In genomic region chr5:101346447-101346846, GRCh38 we compare ENCODE assay signal across 19 cellular contexts.
DNase-seq lines count a peak whose midpoint lies in the region; ATAC-seq, FAIRE-seq and TF ChIP-seq lines count a peak whose summit lies in the region.
"Had no signal": no experiment of that assay in that cellular context is flagged by ENCODE, and none has a peak within 500 bp of the region (broad histone marks: within the 10 kb centered on the region; RNA-seq: fewer than 3 reads in every experiment).

No MANE protein-coding gene starts in this region.

- H3K36me3 Mint-ChIP-seq in endothelial cell (ENCODE audit: low read depth, unreplicated experiment) = peaks cover 3% of the 10 kb centered on the region

- H3K27ac Mint-ChIP-seq in endothelial cell (ENCODE audit: unreplicated experiment) = no peak overlapping the region
- H3K27ac Mint-ChIP-seq: B cell; CD4-positive, alpha-beta T cell had no signal

- DNase-seq in bronchial epithelial cell (ENCODE audit: low read depth) (no peak), NOMO-1 treated with DMSO at 0.1 percent for 48 hours (lab: John Stamatoyannopoulos, UW; ENCODE audit: unreplicated experiment) (no peak), COLO829 (ENCODE audit: low spot score) (no peak), endothelial cell (ENCODE audit: low spot score) (no peak)
- DNase-seq: ACHN; C1 segment of cervical spinal cord; CD4-positive, alpha-beta T cell; DMS79; EL; Kasumi-1 had no signal

- no peaks in the 10 kb centered on the region for H3K27me3 Mint-ChIP-seq in endothelial cell (ENCODE audit: unreplicated experiment)
- H3K27me3 Mint-ChIP-seq: B cell; CD4-positive, alpha-beta T cell had no signal

- H3K4me3 ChIP-seq in bronchial epithelial cell (ENCODE audit: low read depth, low read length) = no peak overlapping the region
- H3K4me3 ChIP-seq: HAP-1 had no signal

- no peaks in the 10 kb centered on the region for H3K27me3 ChIP-seq in bronchial epithelial cell (ENCODE audit: control insufficient read depth, insufficient read depth, low read length)

- H3K4me1 Mint-ChIP-seq in endothelial cell (ENCODE audit: unreplicated experiment) = no peaks in the 10 kb centered on the region
- H3K4me1 Mint-ChIP-seq: B cell had no signal

- H3K36me3 ChIP-seq in bronchial epithelial cell (ENCODE audit: control insufficient read depth, insufficient read depth, low read length) = no peaks in the 10 kb centered on the region
- H3K36me3 ChIP-seq: HAP-1 had no signal

- no peak overlapping the region for H3K4me3 Mint-ChIP-seq in endothelial cell (ENCODE audit: unreplicated experiment)
- H3K4me3 Mint-ChIP-seq: B cell; CD4-positive, alpha-beta T cell had no signal

- FAIRE-seq in bronchial epithelial cell (lab: Jason Lieb, UNC) = peak; percentile 73
- FAIRE-seq: G401.6, GM12891, H1, HTR-8/SVneo had no signal

- H3K9me3 Mint-ChIP-seq in endothelial cell (ENCODE audit: unreplicated experiment) = no peaks in the 10 kb centered on the region

- peak; percentile 18 for ATAC-seq in GM21529 (IDR thresholded peaks at IDR 0.05; ENCODE audit: unreplicated experiment)
- ATAC-seq in HG03521 (IDR thresholded peaks at IDR 0.05; ENCODE audit: unreplicated experiment) = peak; percentile 15
- ATAC-seq in HG02678 (IDR thresholded peaks at IDR 0.05; ENCODE audit: unreplicated experiment) = no peak

- TF ChIP-seq CTCF in bronchial epithelial cell (IDR thresholded peaks at IDR 0.05; ENCODE audit: insufficient read depth, low read length, severe bottlenecking) (no peak), endothelial cell (IDR thresholded peaks at IDR 0.05; ENCODE audit: unreplicated experiment) (no peak)
